In genomic region chr12:27236498-27236897, GRCh38 we compare ENCODE assay signal across 12 cellular contexts. TPM values are rescaled to one million over a fixed set of nuclear protein-coding genes. Genes with fewer than 3 reads are reported as not detected.
DNase-seq lines count a peak whose midpoint lies in the region; ATAC-seq and TF ChIP-seq lines count a peak whose summit lies in the region.
"Had no signal": no experiment of that assay in that cellular context is flagged by ENCODE, and none has a peak within 500 bp of the region (broad histone marks: within the 10 kb centered on the region; RNA-seq: fewer than 3 reads in every experiment).

No MANE protein-coding gene starts in this region.

- peak overlapping the region; percentile 91 for H3K4me2 ChIP-seq in OCI-LY3 (ENCODE audit: low read length)

- peak overlapping the region; percentile 87 for H3K9ac ChIP-seq in OCI-LY3 (ENCODE audit: low read length)

- no peaks in the 10 kb centered on the region for H3K27me3 ChIP-seq in OCI-LY3 (ENCODE audit: low read depth, low read length)
- no peaks in the 10 kb centered on the region for H3K27me3 ChIP-seq in foreskin keratinocyte

- no peak for TF ChIP-seq CTCF in OCI-LY3 (IDR thresholded peaks at IDR 0.05; ENCODE audit: low read depth, low read length)
- TF ChIP-seq CTCF in foreskin keratinocyte (conservative IDR thresholded peaks at IDR 0.05): no peak

- H3K9me3 ChIP-seq in OCI-LY3 (ENCODE audit: insufficient read depth, low read length): no peaks in the 10 kb centered on the region
- H3K9me3 ChIP-seq: psoas muscle had no signal

- peak overlapping the region; percentile 95 for H3K27ac ChIP-seq in OCI-LY3 (ENCODE audit: low read length)
- no peak overlapping the region for H3K27ac ChIP-seq in foreskin keratinocyte
- H3K27ac ChIP-seq: psoas muscle had no signal

- DNase-seq in AML-193 (lab: John Stamatoyannopoulos, UW) (peak; percentile 8 to 29), foreskin keratinocyte (no peak), NCI-H1092 (lab: John Stamatoyannopoulos, UW) (no peak), cerebellar cortex (ENCODE audit: low spot score) (no peak), 8988T (no peak)
- DNase-seq: activated gamma-delta T cell, COR-L47, NCI-H1694, psoas muscle had no signal

- no peaks in the 10 kb centered on the region for H3K79me2 ChIP-seq in OCI-LY3 (ENCODE audit: low read length)

- H3K36me3 ChIP-seq in OCI-LY3 (replicated peaks; ENCODE audit: low read depth, low read length): no peaks in the 10 kb centered on the region

- no peaks in the 10 kb centered on the region for H4K20me1 ChIP-seq in OCI-LY3 (ENCODE audit: insufficient read depth, low read length)

- peak; percentile 34 for ATAC-seq in GM18868 (IDR thresholded peaks at IDR 0.05; ENCODE audit: unreplicated experiment)
- peak; percentile 51 for ATAC-seq in foreskin keratinocyte
- ATAC-seq in HG03521 (IDR thresholded peaks at IDR 0.05; ENCODE audit: unreplicated experiment): no peak
- ATAC-seq: psoas muscle had no signal

- H3K4me1 ChIP-seq in OCI-LY3 (ENCODE audit: low read length) (peaks cover 53% of the 10 kb centered on the region), foreskin keratinocyte (no peaks in the 10 kb centered on the region)
- H3K4me1 ChIP-seq: psoas muscle had no signal

- no peak overlapping the region for H2AFZ ChIP-seq in OCI-LY3 (ENCODE audit: low read depth, low read length)

- H3K4me3 ChIP-seq in OCI-LY3 (ENCODE audit: low read length): peak overlapping the region; percentile 27
- H3K4me3 ChIP-seq: psoas muscle had no signal

RNA-seq across cellular contexts. Expression of gene STK38L, which starts 7.6 kb away (rescaled TPM):
- 14.8 and 15.0 TPM in 2 replicates for total RNA-seq in foreskin keratinocyte
- polyA plus RNA-seq in foreskin keratinocyte: 3.3 and 3.8 TPM in 2 replicates

Comparison
In these comparisons a context has a peak if more than half of its experiments do, and no peak if none do; other contexts are left out.
1. DNase-seq: peak in AML-193 (2 of 2); none in foreskin keratinocyte (0 of 2), NCI-H1092 (single experiment), cerebellar cortex (single experiment) and 8988T (single experiment).